In genomic region chr16:58515125-58515870, GRCh38 we compare ENCODE assay signal across 8 cellular contexts. TPM values are rescaled to one million over a fixed set of nuclear protein-coding genes. Genes with fewer than 3 reads are reported as not detected.
DNase-seq lines count a peak whose midpoint lies in the region; ATAC-seq lines count a peak whose summit lies in the region.

Gene SETD6, plus strand, starts transcription at chr16:58515517. Its CDS starts 21 bp downstream, at chr16:58515538.

- peak within 1 kb of the TSS; percentile 83 for H3K27ac Mint-ChIP-seq in activated T-helper 1 cell treated with anti-CD3 and anti-CD28 coated beads, Interleukin-12 subunit alpha, Interleukin-12 subunit beta, Interleukin-2, Interleukin-4 antibody, amounts not matched to agents 30 ng/mL and 10 ng/mL and 1 ng/mL, durations not matched to agents 14 hours and 24 hours and 36 hours
- peak within 1 kb of the TSS; percentile 79 to 96 (median 88) for H3K27ac Mint-ChIP-seq in naive B cell
- peak within 1 kb of the TSS; percentile 90 for H3K27ac Mint-ChIP-seq in stimulated activated memory B cell treated with anti-CD40 and anti-IgM and Interleukin-4, amounts not matched to agents 10 μg/mL and 1 μg/mL and 100 μg/mL, for 72 hours

- ATAC-seq in GM19467 (IDR thresholded peaks at IDR 0.05; ENCODE audit: unreplicated experiment) (peak; percentile 72), naive B cell (ENCODE audit: low read depth in 2 of 2) (peak; percentile 66 to 74)
- ATAC-seq in stimulated activated memory B cell treated with anti-CD40 and anti-IgM and Interleukin-4, amounts not matched to agents 10 μg/mL and 1 μg/mL and 100 μg/mL, for 72 hours: peak; percentile 91

- peak within 1 kb of the TSS; percentile 92 for H3K4me3 Mint-ChIP-seq in activated T-helper 1 cell treated with anti-CD3 and anti-CD28 coated beads, Interleukin-12 subunit alpha, Interleukin-12 subunit beta, Interleukin-2, Interleukin-4 antibody, amounts not matched to agents 30 ng/mL and 10 ng/mL and 1 ng/mL, durations not matched to agents 14 hours and 24 hours and 36 hours
- H3K4me3 Mint-ChIP-seq in naive B cell: peak within 1 kb of the TSS; percentile 84 to 97 (median 94)
- H3K4me3 Mint-ChIP-seq in stimulated activated memory B cell treated with anti-CD40 and anti-IgM and Interleukin-4, amounts not matched to agents 10 μg/mL and 1 μg/mL and 100 μg/mL, for 72 hours: peak within 1 kb of the TSS; percentile 90

- peaks cover 36% of the 10 kb centered on the region for H3K4me1 Mint-ChIP-seq in activated T-helper 1 cell treated with anti-CD3 and anti-CD28 coated beads, Interleukin-12 subunit alpha, Interleukin-12 subunit beta, Interleukin-2, Interleukin-4 antibody, amounts not matched to agents 30 ng/mL and 10 ng/mL and 1 ng/mL, durations not matched to agents 14 hours and 24 hours and 36 hours (ENCODE audit: low read depth)
- H3K4me1 Mint-ChIP-seq in naive B cell: peaks cover 13 to 27% (median 23%) of the 10 kb centered on the region in 3 donors
- H3K4me1 Mint-ChIP-seq in stimulated activated memory B cell treated with anti-CD40 and anti-IgM and Interleukin-4, amounts not matched to agents 10 μg/mL and 1 μg/mL and 100 μg/mL, for 72 hours: peaks cover 53% of the 10 kb centered on the region

- no peaks in the 10 kb centered on the region for H3K9me3 Mint-ChIP-seq in activated T-helper 1 cell treated with anti-CD3 and anti-CD28 coated beads, Interleukin-12 subunit alpha, Interleukin-12 subunit beta, Interleukin-2, Interleukin-4 antibody, amounts not matched to agents 30 ng/mL and 10 ng/mL and 1 ng/mL, durations not matched to agents 14 hours and 24 hours and 36 hours
- no peaks in the 10 kb centered on the region for H3K9me3 Mint-ChIP-seq in naive B cell
- no peaks in the 10 kb centered on the region for H3K9me3 Mint-ChIP-seq in stimulated activated memory B cell treated with anti-CD40 and anti-IgM and Interleukin-4, amounts not matched to agents 10 μg/mL and 1 μg/mL and 100 μg/mL, for 72 hours

- H3K36me3 Mint-ChIP-seq in activated T-helper 1 cell treated with anti-CD3 and anti-CD28 coated beads, Interleukin-12 subunit alpha, Interleukin-12 subunit beta, Interleukin-2, Interleukin-4 antibody, amounts not matched to agents 30 ng/mL and 10 ng/mL and 1 ng/mL, durations not matched to agents 14 hours and 24 hours and 36 hours (ENCODE audit: low read depth): peaks cover 29% of the 10 kb centered on the region
- H3K36me3 Mint-ChIP-seq in naive B cell: peaks cover 0 to 11% of the 10 kb centered on the region in 2 donors
- peaks cover 6% of the 10 kb centered on the region for H3K36me3 Mint-ChIP-seq in stimulated activated memory B cell treated with anti-CD40 and anti-IgM and Interleukin-4, amounts not matched to agents 10 μg/mL and 1 μg/mL and 100 μg/mL, for 72 hours

- DNase-seq in COLO829 (ENCODE audit: low spot score) (peak; percentile 47), HS-27A (ENCODE audit: low read depth) (peak; percentile 75), OCI-M2 (lab: John Stamatoyannopoulos, UW; ENCODE audit: unreplicated experiment) (peak; percentile 40), fibroblast of gingiva (ENCODE audit: low read depth) (peak; percentile 88), naive B cell (peak; percentile 68)
- DNase-seq in activated T-helper 1 cell treated with anti-CD3 and anti-CD28 coated beads, Interleukin-12 subunit alpha, Interleukin-12 subunit beta, Interleukin-2, Interleukin-4 antibody, amounts not matched to agents 30 ng/mL and 10 ng/mL and 1 ng/mL, durations not matched to agents 14 hours and 24 hours and 36 hours (ENCODE audit: low spot score): peak; percentile 77

- intact Hi-C loops in activated T-helper 1 cell treated with anti-CD3 and anti-CD28 coated beads, Interleukin-12 subunit alpha, Interleukin-12 subunit beta, Interleukin-2, Interleukin-4 antibody, amounts not matched to agents 30 ng/mL and 10 ng/mL and 1 ng/mL, durations not matched to agents 14 hours and 24 hours and 36 hours (cut with micrococcal nuclease): loop anchor here (1.0 to 10.0 kb wide), 6 partner anchors 115 to 778 kb away; partner anchors contain the start of genes CFAP20, GINS3, KATNB1 and USB1

- no peaks in the 10 kb centered on the region for H3K27me3 Mint-ChIP-seq in activated T-helper 1 cell treated with anti-CD3 and anti-CD28 coated beads, Interleukin-12 subunit alpha, Interleukin-12 subunit beta, Interleukin-2, Interleukin-4 antibody, amounts not matched to agents 30 ng/mL and 10 ng/mL and 1 ng/mL, durations not matched to agents 14 hours and 24 hours and 36 hours (ENCODE audit: insufficient read depth)
- no peaks in the 10 kb centered on the region for H3K27me3 Mint-ChIP-seq in naive B cell
- H3K27me3 Mint-ChIP-seq in stimulated activated memory B cell treated with anti-CD40 and anti-IgM and Interleukin-4, amounts not matched to agents 10 μg/mL and 1 μg/mL and 100 μg/mL, for 72 hours: no peaks in the 10 kb centered on the region

RNA-seq across cellular contexts. Expression of gene SETD6, which starts in this region (rescaled TPM):
- 32.1 and 34.9 TPM in 2 replicates for total RNA-seq in activated T-helper 1 cell treated with anti-CD3 and anti-CD28 coated beads, Interleukin-12 subunit alpha, Interleukin-12 subunit beta, Interleukin-2, Interleukin-4 antibody, amounts not matched to agents 30 ng/mL and 10 ng/mL and 1 ng/mL, durations not matched to agents 14 hours and 24 hours and 36 hours
- polyA plus RNA-seq in naive B cell (ENCODE audit: low read depth in 6 of 6): 1 to 10 TPM; 1.3 to 9.6 (median 7.6) TPM

Comparison
In these comparisons a context has a peak if more than half of its experiments do, and no peak if none do; other contexts are left out.
1. Peak in every context shown above with its lines: DNase-seq and ATAC-seq.